Comparison of ENCODE assay signal across 8 cellular contexts in genomic region chr19:49676136-49676689, GRCh38. TPM values are rescaled to one million over a fixed set of nuclear protein-coding genes. Genes with fewer than 3 reads are reported as not detected.
A peak's percentile ranks its signal among the peaks of the same experiment; 100 is the strongest.
DNase-seq lines count a peak whose midpoint lies in the region; ATAC-seq and TF ChIP-seq lines count a peak whose summit lies in the region.

No MANE protein-coding gene starts in this region.

- TF ChIP-seq CTCF in CD14-positive monocyte (IDR thresholded peaks at IDR 0.05) = no peak
- no peak for TF ChIP-seq CTCF in retinal pigment epithelial cell (conservative IDR thresholded peaks at IDR 0.05; ENCODE audit: low read depth, low read length)

- intact Hi-C loops in CD14-positive monocyte (cut with micrococcal nuclease) = loop anchor here (2.0 to 10.0 kb wide), 7 partner anchors 33 to 204 kb away; partner anchors contain the start of genes PRR12 (in 2 of the 2), RPS11 (in 2 of the 2), SCAF1 (in 2 of the 2) and AKT1S1 (in 1 of the 2)

- H3K36me3 Mint-ChIP-seq in CD14-positive monocyte = peaks cover 4 to 7% of the 10 kb centered on the region in 2 donors

- ATAC-seq in GM18867 (IDR thresholded peaks at IDR 0.05; ENCODE audit: unreplicated experiment) (peak; percentile 27), HG03575 (IDR thresholded peaks at IDR 0.05; ENCODE audit: extremely low read depth, insufficient number of reproducible peaks, low FRiP score, unreplicated experiment) (peak; percentile 12), HG03442 (IDR thresholded peaks at IDR 0.05; ENCODE audit: unreplicated experiment) (no peak)

- DNase-seq in CD14-positive monocyte (ENCODE audit: low spot score) = peak; percentile 87
- DNase-seq in NOMO-1 treated with DMSO at 0.1 percent for 48 hours (lab: John Stamatoyannopoulos, UW; ENCODE audit: unreplicated experiment) = peak; percentile 89
- peak in 35 of 58 donors; percentile 53 to 92 (median 84) for DNase-seq in anterior cingulate cortex (lab: John Stamatoyannopoulos, UW)
- peak; percentile 92 for DNase-seq in hepatic stellate cell (ENCODE audit: low spot score)
- DNase-seq in retinal pigment epithelial cell (ENCODE audit: low read depth) = peak; percentile 87

- peaks cover 0 to 2% (median 0%) of the 10 kb centered on the region in 7 donors for H3K9me3 Mint-ChIP-seq in CD14-positive monocyte

- peak overlapping the region; percentile 83 to 94 for H3K4me3 Mint-ChIP-seq in CD14-positive monocyte

- peaks cover 0 to 5% (median 0%) of the 10 kb centered on the region in 3 donors for H3K27me3 Mint-ChIP-seq in CD14-positive monocyte (ENCODE audit: low read depth in 3 of 3)

- H3K4me1 Mint-ChIP-seq in CD14-positive monocyte = peaks cover 25% of the 10 kb centered on the region

- H3K27ac Mint-ChIP-seq in CD14-positive monocyte = peak overlapping the region; percentile 98 to 100 (median 100)

- H3K4me3 ChIP-seq in retinal pigment epithelial cell (ENCODE audit: low read length) = peak overlapping the region; percentile 47

RNA-seq across cellular contexts. Expression of gene PRMT1, which starts 0.9 kb away (rescaled TPM):
- polyA plus RNA-seq in CD14-positive monocyte = 10 to 100 TPM; 60.1 to 74.3 TPM

RNA-seq across cellular contexts. Expression of gene BCL2L12, which starts 10.5 kb away (rescaled TPM):
- polyA plus RNA-seq in CD14-positive monocyte = 10 to 100 TPM in 1 of 2 donors, 1 to 10 TPM in 1; 5.7 to 10.3 TPM

RNA-seq across cellular contexts. Expression of gene IRF3, which starts 10.6 kb away (rescaled TPM):
- 10 to 100 TPM; 29.8 to 41.1 TPM for polyA plus RNA-seq in CD14-positive monocyte

RNA-seq across cellular contexts. Expression of gene ADM5, which starts 13.2 kb away (rescaled TPM):
- not detected for polyA plus RNA-seq in CD14-positive monocyte

RNA-seq across cellular contexts. Expression of gene CPT1C, which starts 14.7 kb away (rescaled TPM):
- not detected for polyA plus RNA-seq in CD14-positive monocyte
